In the genomic region with DNA sequence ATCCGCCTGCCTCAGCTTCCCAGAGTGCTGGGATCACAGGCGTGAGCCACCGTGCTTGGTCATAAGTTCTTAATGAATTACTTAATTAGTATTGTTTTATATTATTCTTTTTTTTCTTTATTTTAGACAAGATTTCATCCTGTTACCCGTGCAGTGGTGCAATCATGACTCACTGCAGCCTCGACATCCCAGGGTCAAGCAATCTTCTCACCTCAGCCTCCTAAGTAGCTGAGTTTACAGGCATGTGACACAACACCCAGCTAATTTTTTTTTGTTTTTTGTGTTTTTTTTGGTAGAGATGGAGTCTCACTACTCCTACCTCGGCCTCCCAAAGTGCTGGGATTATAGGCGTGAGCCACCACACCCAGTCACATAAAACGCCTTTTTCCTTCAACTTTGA, we compare ENCODE assay signal across 21 cellular contexts.
"Had no signal": no experiment of that assay in that cellular context is flagged by ENCODE, and none has a peak within 500 bp of the region (broad histone marks: within the 10 kb centered on the region; RNA-seq: fewer than 3 reads in every experiment).

No MANE protein-coding gene starts in this region.

- H3K4me3 ChIP-seq: ascending aorta, gastrocnemius medialis, left lung, prostate gland, skin epidermis, suprapubic skin, transverse colon, vagina had no signal

- H3K27me3 ChIP-seq: ascending aorta, gastrocnemius medialis, left lung, suprapubic skin, transverse colon, vagina had no signal

- H3K9me3 ChIP-seq: ascending aorta, gastrocnemius medialis, left lung, prostate gland, suprapubic skin, transverse colon, vagina had no signal

- H3K4me1 ChIP-seq: ascending aorta, gastrocnemius medialis, left lung, prostate gland, suprapubic skin, transverse colon, vagina had no signal

- FAIRE-seq: endothelial cell of umbilical vein, kidney had no signal

- H3K27ac ChIP-seq: ascending aorta, gastrocnemius medialis, left lung, prostate gland, skin epidermis, suprapubic skin, transverse colon, vagina had no signal

- DNase-seq: activated CD4-positive, alpha-beta T cell treated with anti-CD3 and anti-CD28 coated beads, Interleukin-2, amount 50 U/mL, for 4 hours; activated effector memory CD4-positive, alpha-beta T cell treated with anti-CD3 and anti-CD28 coated beads, Interleukin-2, amount 50 U/mL, for 16 hours; activated naive CD4-positive, alpha-beta T cell treated with anti-CD3 and anti-CD28 coated beads, Interleukin-2, amount 50 U/mL, for 16 hours; activated T-cell treated with anti-CD3 and anti-CD28 coated beads, Interleukin-2, amount 50 U/mL, for 72 hours; effector memory CD4-positive, alpha-beta T cell; gastrocnemius medialis; head of caudate nucleus; kidney; left lung; right cardiac atrium; stimulated activated CD4-positive, alpha-beta T cell treated with anti-CD3 and anti-CD28 coated beads, Interleukin-15, amount 100 ng/mL, for 24 hours; stimulated activated CD4-positive, alpha-beta T cell treated with anti-CD3 and anti-CD28 coated beads, Interleukin-2, amount 100 ng/mL, for 48 hours; stimulated activated naive CD8-positive, alpha-beta T cell treated with anti-CD3 and anti-CD28 coated beads, Interleukin-15, amount 100 ng/mL, for 72 hours; T-helper 2 cell; transverse colon had no signal

- H3K36me3 ChIP-seq: prostate gland had no signal

- ATAC-seq: activated T-cell treated with anti-CD3 and anti-CD28 coated beads, Interleukin-2, amount 50 U/mL, for 72 hours; gastrocnemius medialis; left lung; right cardiac atrium; stimulated activated naive CD8-positive, alpha-beta T cell treated with anti-CD3 and anti-CD28 coated beads, Interleukin-15, amount 100 ng/mL, for 72 hours had no signal
